14 cellular contexts compared by ENCODE assay signal in the genomic region with DNA sequence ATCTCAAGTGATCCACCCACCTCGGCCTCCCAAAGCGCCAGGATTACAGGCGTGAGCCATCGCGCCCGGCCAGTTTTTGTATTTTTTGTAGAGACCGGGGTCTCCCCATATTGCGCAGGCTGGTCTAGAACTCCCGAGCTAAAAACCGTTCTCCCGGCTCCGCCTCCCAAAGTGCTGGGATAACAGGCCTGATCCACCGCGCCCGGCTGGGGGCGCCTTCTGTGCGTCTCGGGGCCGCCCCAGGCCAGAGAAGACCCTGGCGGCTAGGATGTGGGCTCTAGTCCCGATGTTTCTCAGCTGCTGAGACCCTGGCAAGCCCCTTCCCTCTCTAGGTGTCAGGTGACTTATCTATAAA. TPM values are rescaled to one million over a fixed set of nuclear protein-coding genes. Genes with fewer than 3 reads are reported as not detected.
A peak's percentile ranks its signal among the peaks of the same experiment; 100 is the strongest.
DNase-seq lines count a peak whose midpoint lies in the region; ATAC-seq and TF ChIP-seq lines count a peak whose summit lies in the region.
"Had no signal": no experiment of that assay in that cellular context is flagged by ENCODE, and none has a peak within 500 bp of the region (broad histone marks: within the 10 kb centered on the region; RNA-seq: fewer than 3 reads in every experiment).

No MANE protein-coding gene starts in this region.

- H3K36me3 Mint-ChIP-seq in T-helper 1 cell treated with Interleukin-12 subunit alpha and Interleukin-12 subunit beta and Interleukin-4 antibody, amounts not matched to agents 30 μg/mL and 1 μg/mL, for 36 hours (ENCODE audit: low read depth), result peaks cover 36% of the 10 kb centered on the region
- H3K36me3 Mint-ChIP-seq in IgD-negative memory B cell, result peaks cover 7% of the 10 kb centered on the region
- peaks cover 1% of the 10 kb centered on the region for H3K36me3 Mint-ChIP-seq in endodermal cell (ENCODE audit: low read depth)
- no peaks in the 10 kb centered on the region for H3K36me3 Mint-ChIP-seq in neural progenitor cell

- H3K9me3 Mint-ChIP-seq in T-helper 1 cell treated with Interleukin-12 subunit alpha and Interleukin-12 subunit beta and Interleukin-4 antibody, amounts not matched to agents 30 μg/mL and 1 μg/mL, for 36 hours, result no peaks in the 10 kb centered on the region
- H3K9me3 Mint-ChIP-seq in IgD-negative memory B cell (no peaks in the 10 kb centered on the region), endodermal cell (no peaks in the 10 kb centered on the region), neural progenitor cell (peaks cover 3% of the 10 kb centered on the region)

- WGBS in endodermal cell (ENCODE audit: insufficient coverage in 1 of 2, insufficient read length in 1 of 2), 2 experiments, result 17 to 22% methylated on average over 21 of the region's 21 CpGs

- H3K27me3 ChIP-seq in endodermal cell (ENCODE audit: control insufficient read depth, insufficient read depth, low read length, poor library complexity, severe bottlenecking), result peaks cover 69% of the 10 kb centered on the region
- peaks cover 70% of the 10 kb centered on the region for H3K27me3 ChIP-seq in neural progenitor cell
- H3K27me3 ChIP-seq in MM.1S (replicated peaks; ENCODE audit: insufficient read depth, low read length), result no peaks in the 10 kb centered on the region

- H4K20me1 ChIP-seq in neural progenitor cell (ENCODE audit: low read depth) (peaks cover 34% of the 10 kb centered on the region), MM.1S (ENCODE audit: insufficient read depth, low read length) (0 out of 2 replicates have a peak, but pooled peaks cover 5% of the 10 kb centered on the region)

- peaks cover 44% of the 10 kb centered on the region for H3F3A ChIP-seq in neural progenitor cell (ENCODE audit: low read depth)
- H3F3A ChIP-seq in MM.1S (ENCODE audit: insufficient read depth, low read length), result peaks cover 58% of the 10 kb centered on the region

- H3K4me2 ChIP-seq in neural progenitor cell (peak overlapping the region; percentile 83), MM.1S (ENCODE audit: low read depth, low read length) (no peak overlapping the region)

- H3K27ac Mint-ChIP-seq in T-helper 1 cell treated with Interleukin-12 subunit alpha and Interleukin-12 subunit beta and Interleukin-4 antibody, amounts not matched to agents 30 μg/mL and 1 μg/mL, for 36 hours, result no peak overlapping the region
- peak overlapping the region in 2 of 3 donors; percentile 73 to 97 for H3K27ac Mint-ChIP-seq in IgD-negative memory B cell
- H3K27ac Mint-ChIP-seq in endodermal cell, result no peak overlapping the region
- H3K27ac Mint-ChIP-seq in neural progenitor cell, result no peak overlapping the region

- no peaks in the 10 kb centered on the region for H3K27me3 Mint-ChIP-seq in T-helper 1 cell treated with Interleukin-12 subunit alpha and Interleukin-12 subunit beta and Interleukin-4 antibody, amounts not matched to agents 30 μg/mL and 1 μg/mL, for 36 hours (ENCODE audit: low read depth)
- H3K27me3 Mint-ChIP-seq in IgD-negative memory B cell (no peaks in the 10 kb centered on the region), endodermal cell (ENCODE audit: insufficient read depth) (peaks cover 56% of the 10 kb centered on the region), neural progenitor cell (ENCODE audit: insufficient read depth, low read depth) (peaks cover 32% of the 10 kb centered on the region)

- H3K9ac ChIP-seq in endodermal cell (ENCODE audit: extremely low read depth, low read length, poor library complexity, severe bottlenecking), result no peak overlapping the region
- H3K9ac ChIP-seq in neural progenitor cell, result no peak overlapping the region
- no peak overlapping the region for H3K9ac ChIP-seq in MM.1S (ENCODE audit: low read length)

- H2AFZ ChIP-seq in neural progenitor cell (replicated peaks) (no peak overlapping the region), MM.1S (ENCODE audit: low read length) (no peak overlapping the region)

- H3K27ac ChIP-seq in endodermal cell (ENCODE audit: low read depth, low read length) (no peak overlapping the region), neural progenitor cell (no peak overlapping the region), MM.1S (ENCODE audit: low read length) (no peak overlapping the region)
- H3K27ac ChIP-seq: epithelial cell of prostate had no signal

- peaks cover 30% of the 10 kb centered on the region for H3K4me1 Mint-ChIP-seq in T-helper 1 cell treated with Interleukin-12 subunit alpha and Interleukin-12 subunit beta and Interleukin-4 antibody, amounts not matched to agents 30 μg/mL and 1 μg/mL, for 36 hours (ENCODE audit: low read depth)
- H3K4me1 Mint-ChIP-seq in IgD-negative memory B cell (peaks cover 10 to 20% (median 16%) of the 10 kb centered on the region in 3 donors), endodermal cell (no peaks in the 10 kb centered on the region), neural progenitor cell (peaks cover 9% of the 10 kb centered on the region)

- H3K4me3 Mint-ChIP-seq in T-helper 1 cell treated with Interleukin-12 subunit alpha and Interleukin-12 subunit beta and Interleukin-4 antibody, amounts not matched to agents 30 μg/mL and 1 μg/mL, for 36 hours, result peak overlapping the region; percentile 91
- peak overlapping the region in 1 of 4 donors; percentile 33 for H3K4me3 Mint-ChIP-seq in IgD-negative memory B cell
- H3K4me3 Mint-ChIP-seq in endodermal cell, result no peak overlapping the region
- peak overlapping the region; percentile 48 for H3K4me3 Mint-ChIP-seq in neural progenitor cell

- H3K9me3 ChIP-seq in endodermal cell (ENCODE audit: control insufficient read depth, low read length), result no peaks in the 10 kb centered on the region
- H3K9me3 ChIP-seq in neural progenitor cell (ENCODE audit: low read depth), result no peaks in the 10 kb centered on the region
- no peaks in the 10 kb centered on the region for H3K9me3 ChIP-seq in MM.1S (replicated peaks; ENCODE audit: insufficient read depth, low read length)
- H3K9me3 ChIP-seq: thoracic aorta had no signal

- DNase-seq in T-helper 1 cell, result no peak
- DNase-seq in endodermal cell, result peak; percentile 82
- DNase-seq in neural progenitor cell (ENCODE audit: low spot score), result peak; percentile 70
- no peak for DNase-seq in MM.1S
- DNase-seq: activated CD4-positive, CD25-positive, alpha-beta regulatory T cell; NCI-H187 treated with DMSO at 0.1 percent for 48 hours had no signal

- ATAC-seq in HG02981 (IDR thresholded peaks at IDR 0.05; ENCODE audit: unreplicated experiment), result no peak
- no peak for ATAC-seq in HG03378 (IDR thresholded peaks at IDR 0.05; ENCODE audit: unreplicated experiment)
- ATAC-seq: left lobe of liver, Panc1 had no signal

- TF ChIP-seq CTCF in endodermal cell (conservative IDR thresholded peaks at IDR 0.05) (peak; percentile 60), neural progenitor cell (IDR thresholded peaks at IDR 0.05) (peak; percentile 43), MM.1S (IDR thresholded peaks at IDR 0.05; ENCODE audit: low read length) (no peak)

- H3K4me3 ChIP-seq in endodermal cell (ENCODE audit: low read length) (no peak overlapping the region), neural progenitor cell (peak overlapping the region; percentile 45), MM.1S (ENCODE audit: low read length) (no peak overlapping the region)
- H3K4me3 ChIP-seq: thoracic aorta had no signal

- H3K9me2 ChIP-seq in MM.1S (replicated peaks; ENCODE audit: insufficient read depth, low read length), result no peaks in the 10 kb centered on the region

- no peaks in the 10 kb centered on the region for H3K36me3 ChIP-seq in endodermal cell (ENCODE audit: control insufficient read depth, insufficient read depth, low read length)
- no peaks in the 10 kb centered on the region for H3K36me3 ChIP-seq in neural progenitor cell
- peaks cover 6% of the 10 kb centered on the region; the same call in 1 of the 2 replicates for H3K36me3 ChIP-seq in MM.1S (replicated peaks; ENCODE audit: insufficient read depth, low read length)
- H3K36me3 ChIP-seq: thoracic aorta had no signal

- H3K4me1 ChIP-seq in endodermal cell (ENCODE audit: control insufficient read depth, insufficient read depth, low read length), result peaks cover 5% of the 10 kb centered on the region
- peaks cover 12% of the 10 kb centered on the region for H3K4me1 ChIP-seq in neural progenitor cell
- H3K4me1 ChIP-seq in MM.1S (ENCODE audit: low read length), result peaks cover 12% of the 10 kb centered on the region

- H3K79me2 ChIP-seq in neural progenitor cell (ENCODE audit: low read depth) (no peaks in the 10 kb centered on the region), MM.1S (ENCODE audit: low read length) (peaks cover 84% of the 10 kb centered on the region)

RNA-seq across cellular contexts. Expression of gene ARHGAP45, which starts 3.6 kb away (rescaled TPM):
- 391 TPM for polyA plus RNA-seq in IgD-negative memory B cell
- total RNA-seq in endodermal cell, result 10 to 100 TPM; 14.8 to 17.1 TPM
- polyA plus RNA-seq in endodermal cell (2013, experiment 1 of 2), result 5.9 TPM
- polyA plus RNA-seq in endodermal cell (2013, experiment 2 of 2), result 4.8 TPM
- total RNA-seq in neural progenitor cell (ENCODE audit: low replicate concordance), result 9.6 and 18.2 TPM in 2 replicates

RNA-seq across cellular contexts. Expression of gene POLR2E, which starts 24.6 kb away (rescaled TPM):
- 237 TPM for polyA plus RNA-seq in IgD-negative memory B cell
- total RNA-seq in endodermal cell, result 100 to 1,000 TPM; 225 to 254 TPM
- 192 TPM for polyA plus RNA-seq in endodermal cell (2013, experiment 1 of 2)
- polyA plus RNA-seq in endodermal cell (2013, experiment 2 of 2), result 174 TPM
- 98.8 and 197 TPM in 2 replicates for total RNA-seq in neural progenitor cell (ENCODE audit: low replicate concordance)

RNA-seq across cellular contexts. Expression of gene ABCA7, which starts 30.6 kb away (rescaled TPM):
- polyA plus RNA-seq in IgD-negative memory B cell, result 21.4 TPM
- total RNA-seq in endodermal cell (10 to 100 TPM; 67.2 to 68.7 TPM), neural progenitor cell (ENCODE audit: low replicate concordance) (1.4 and 21.9 TPM in 2 replicates)
- polyA plus RNA-seq in endodermal cell (2013, experiment 1 of 2), result 16.2 TPM
- polyA plus RNA-seq in endodermal cell (2013, experiment 2 of 2), result 16.2 TPM

RNA-seq across cellular contexts. Expression of gene GPX4, which starts 33.2 kb away (rescaled TPM):
- polyA plus RNA-seq in IgD-negative memory B cell, result 460 TPM
- total RNA-seq in endodermal cell, result 100 to 1,000 TPM; 331 to 449 TPM
- polyA plus RNA-seq in endodermal cell (2013, experiment 1 of 2), result 418 TPM
- 416 TPM for polyA plus RNA-seq in endodermal cell (2013, experiment 2 of 2)
- total RNA-seq in neural progenitor cell (ENCODE audit: low replicate concordance), result 289 and 439 TPM in 2 replicates

RNA-seq across cellular contexts. Expression of gene CNN2, which starts 44.1 kb away (rescaled TPM):
- 596 TPM for polyA plus RNA-seq in IgD-negative memory B cell
- total RNA-seq in endodermal cell (100 to 1,000 TPM; 426 to 469 TPM), neural progenitor cell (ENCODE audit: low replicate concordance) (131 and 196 TPM in 2 replicates)
- polyA plus RNA-seq in endodermal cell (2013, experiment 1 of 2), result 225 TPM
- 200 TPM for polyA plus RNA-seq in endodermal cell (2013, experiment 2 of 2)

Comparison
In these comparisons a context has a peak if more than half of its experiments do, and no peak if none do; other contexts are left out.
1. H3K27ac Mint-ChIP-seq: peak in IgD-negative memory B cell (2 of 3); none in T-helper 1 cell treated with Interleukin-12 subunit alpha and Interleukin-12 subunit beta and Interleukin-4 antibody, amounts not matched to agents 30 μg/mL and 1 μg/mL, for 36 hours (single experiment), endodermal cell (single experiment) and neural progenitor cell (single experiment).
2. DNase-seq: peak in endodermal cell (single experiment) and neural progenitor cell (single experiment); none in T-helper 1 cell (0 of 5) and MM.1S (single experiment).